10 cellular contexts compared by ENCODE assay signal in genomic region chr2:241741016-241741415, GRCh38. TPM values are rescaled to one million over a fixed set of nuclear protein-coding genes. Genes with fewer than 3 reads are reported as not detected.
A peak's percentile ranks its signal among the peaks of the same experiment; 100 is the strongest.
DNase-seq lines count a peak whose midpoint lies in the region; ATAC-seq, FAIRE-seq and TF ChIP-seq lines count a peak whose summit lies in the region.
"Had no signal": no experiment of that assay in that cellular context is flagged by ENCODE, and none has a peak within 500 bp of the region (broad histone marks: within the 10 kb centered on the region; RNA-seq: fewer than 3 reads in every experiment).

No MANE protein-coding gene starts in this region.

- BruUV-seq in PC-3 (replicated peaks; lab: Mats Ljungman, UMichigan), result no TSS peak

- TF ChIP-seq CTCF in PC-3 (conservative IDR thresholded peaks at IDR 0.05; ENCODE audit: low read depth, low read length), result no peak
- no peak for TF ChIP-seq CTCF in neutrophil (IDR thresholded peaks at IDR 0.05)

- H3K27me3 ChIP-seq in PC-3 (ENCODE audit: low read length), result no peaks in the 10 kb centered on the region
- H3K27me3 ChIP-seq in neutrophil, result no peaks in the 10 kb centered on the region
- no peaks in the 10 kb centered on the region for H3K27me3 ChIP-seq in small intestine (ENCODE audit: control insufficient read depth in 2 of 2, insufficient read depth in 2 of 2, low read length in 2 of 2)
- H3K27me3 ChIP-seq: SJCRH30 had no signal

- DNase-seq in HK-2 (ENCODE audit: unreplicated experiment) (peak; percentile 62), PC-3 (peak; percentile 92), activated gamma-delta T cell treated with Interleukin-2 at 50 U/mL for 16 hours (peak; percentile 31), small intestine (no peak), middle frontal gyrus (ENCODE audit: extremely low spot score, low spot score) (no peak), OCI-M2 (lab: John Stamatoyannopoulos, UW; ENCODE audit: unreplicated experiment) (no peak)
- DNase-seq: effector CD8-positive, alpha-beta T cell; NCI-H1436 treated with DMSO at 0.1 percent for 48 hours; SJCRH30 had no signal

- peaks cover 16% of the 10 kb centered on the region; the same call in 1 of the 2 replicates for H4K20me1 ChIP-seq in PC-3 (ENCODE audit: low read length)

- H3K4me1 ChIP-seq in PC-3 (ENCODE audit: insufficient read depth, low read length) (peaks cover 20% of the 10 kb centered on the region), neutrophil (ENCODE audit: control insufficient read depth in 1 of 2, insufficient read depth in 1 of 2, low read depth in 1 of 2, low read length in 1 of 2) (peaks cover 21 to 25% of the 10 kb centered on the region in 2 experiments), small intestine (ENCODE audit: control insufficient read depth in 2 of 2, insufficient read depth in 1 of 2, low read depth in 1 of 2, low read length in 1 of 2) (no peaks in the 10 kb centered on the region)
- H3K4me1 ChIP-seq: SJCRH30 had no signal

- H3K27ac ChIP-seq in PC-3 (ENCODE audit: low read length) (no peak overlapping the region), neutrophil (peak overlapping the region; percentile 64), small intestine (ENCODE audit: low read depth in 1 of 2, low read length in 1 of 2) (no peak overlapping the region)
- H3K27ac ChIP-seq: SJCRH30 had no signal

- H2AFZ ChIP-seq in PC-3 (ENCODE audit: low read length), result no peak overlapping the region

- H3K9me2 ChIP-seq in PC-3 (replicated peaks; ENCODE audit: low read length), result no peaks in the 10 kb centered on the region

- H3K4me3 ChIP-seq in PC-3 (ENCODE audit: low read length), result no peak overlapping the region
- H3K4me3 ChIP-seq in neutrophil (ENCODE audit: low read depth in 1 of 2, low read length in 1 of 2), result peak overlapping the region in 1 of 2 experiments; percentile 30
- no peak overlapping the region for H3K4me3 ChIP-seq in small intestine (ENCODE audit: low read depth in 1 of 2, low read length in 2 of 2)
- H3K4me3 ChIP-seq: SJCRH30 had no signal

- no peak overlapping the region for H3K9ac ChIP-seq in PC-3 (ENCODE audit: low read length)

- H3K9me3 ChIP-seq in PC-3 (ENCODE audit: low read length) (no peaks in the 10 kb centered on the region), neutrophil (no peaks in the 10 kb centered on the region), small intestine (ENCODE audit: control insufficient read depth, low read depth) (no peaks in the 10 kb centered on the region)

- CTCF ChIA-PET in PC-3 (lab: Charles Lee), result no interaction called here

- WGBS in small intestine, 3 donors, result 68 to 81% (median 72%) methylated on average over 10 of the region's 10 CpGs

- ATAC-seq in PC-3, result peak; percentile 97

- no peak for FAIRE-seq in small intestine (lab: Jason Lieb, UNC)

- H3K79me2 ChIP-seq in PC-3 (ENCODE audit: low read length), result 0 out of 2 replicates have a peak, but pooled peaks cover 2% of the 10 kb centered on the region

- H3K36me3 ChIP-seq in PC-3 (ENCODE audit: low read depth, low read length), result no peaks in the 10 kb centered on the region; the same call in 1 of the 2 replicates
- peaks cover 23% of the 10 kb centered on the region for H3K36me3 ChIP-seq in neutrophil
- peaks cover 0 to 3% of the 10 kb centered on the region in 2 donors for H3K36me3 ChIP-seq in small intestine (ENCODE audit: control insufficient read depth in 2 of 2, insufficient read depth in 2 of 2, low read length in 2 of 2)

- POLR2A ChIA-PET in PC-3 (lab: Charles Lee; ENCODE audit: unreplicated experiment), result interaction anchor here (0.6 to 0.7 kb wide), 2 partner anchors 55 to 426 kb away, joined by 3 to 6 read pairs; partner anchors contain the start of gene DTYMK

- intact Hi-C loops in PC-3 (cut with micrococcal nuclease), result no loop called here

- H3F3A ChIP-seq in PC-3 (ENCODE audit: low read length, unreplicated experiment), result no peaks in the 10 kb centered on the region

- H3K4me2 ChIP-seq in PC-3 (ENCODE audit: low read length), result 0 out of 2 replicates have a peak overlapping the region, but pooled peaks have one; percentile 46

RNA-seq across cellular contexts. Expression of gene D2HGDH, which starts 6.6 kb away (rescaled TPM):
- 28.5 and 51.2 TPM in 2 replicates for total RNA-seq in PC-3 (2014; rRNA removed)
- 10 to 100 TPM; 19.6 to 35.1 (median 31.9) TPM for polyA plus RNA-seq in small intestine

RNA-seq across cellular contexts. Expression of gene GAL3ST2, which starts 35.6 kb away (rescaled TPM):
- not detected in 2 replicates for total RNA-seq in PC-3 (2014; rRNA removed)
- under 1 TPM in 1 of 3 donors, not detected in 2; 0.04 TPM for polyA plus RNA-seq in small intestine
- total RNA-seq: SJCRH30 had no signal

RNA-seq across cellular contexts. Expression of gene ING5, which starts 39.2 kb away (rescaled TPM):
- 30.2 and 32.1 TPM in 2 replicates for total RNA-seq in PC-3 (2014; rRNA removed)
- polyA plus RNA-seq in small intestine, result 10 to 100 TPM; 20.3 to 44.1 (median 26.8) TPM

RNA-seq across cellular contexts. Expression of gene DTYMK, which starts 54.4 kb away (rescaled TPM):
- total RNA-seq in PC-3 (2014; rRNA removed), result 130 and 155 TPM in 2 replicates
- 10 to 100 TPM; 14.3 to 59.3 (median 15.4) TPM for polyA plus RNA-seq in small intestine

Comparison
In these comparisons a context has a peak if more than half of its experiments do, and no peak if none do; other contexts are left out.
1. DNase-seq: peak in HK-2 (single experiment), PC-3 (single experiment) and activated gamma-delta T cell treated with Interleukin-2 at 50 U/mL for 16 hours (single experiment); none in small intestine (single experiment), middle frontal gyrus (single experiment) and OCI-M2 (single experiment).